ENCODE assay signal across 30 cellular contexts in the genomic region with DNA sequence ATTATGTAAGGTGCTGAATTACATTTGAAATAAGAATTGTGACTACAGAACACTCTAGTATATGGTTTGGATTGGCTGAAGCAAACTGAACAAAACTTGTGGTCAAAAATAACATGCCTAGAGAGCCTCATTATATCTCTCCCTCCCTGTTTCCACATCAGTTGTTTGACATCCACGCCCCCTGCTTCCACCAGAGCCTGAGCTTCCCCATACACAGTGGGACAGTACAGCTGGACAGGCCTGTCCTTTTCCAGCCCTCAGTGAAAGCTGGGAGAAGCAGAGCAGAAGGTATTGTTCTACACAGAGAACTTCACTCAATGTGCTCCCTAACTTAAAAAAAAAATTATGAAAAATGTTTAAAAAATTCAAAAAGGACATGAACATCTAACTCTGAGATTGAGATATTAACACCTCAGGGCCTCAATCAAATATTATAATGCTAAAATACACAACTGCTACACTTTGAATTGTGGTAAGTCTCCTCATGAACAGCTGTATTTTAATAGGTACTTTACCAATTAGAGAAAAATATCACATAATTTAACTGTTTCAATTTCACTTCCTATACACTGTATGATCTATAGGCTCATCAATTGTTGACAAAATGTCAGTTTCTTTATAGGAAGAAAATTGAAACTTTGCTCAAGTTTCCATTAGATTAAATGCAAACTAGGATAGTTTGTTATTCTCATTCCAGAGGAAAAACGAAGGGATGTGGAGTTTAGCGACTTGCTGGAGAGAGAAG. TPM values are rescaled to one million over a fixed set of nuclear protein-coding genes. Genes with fewer than 3 reads are reported as not detected.
A peak's percentile ranks its signal among the peaks of the same experiment; 100 is the strongest.
DNase-seq lines count a peak whose midpoint lies in the region; ATAC-seq and TF ChIP-seq lines count a peak whose summit lies in the region.
"Had no signal": no experiment of that assay in that cellular context is flagged by ENCODE, and none has a peak within 500 bp of the region (broad histone marks: within the 10 kb centered on the region; RNA-seq: fewer than 3 reads in every experiment).

No MANE protein-coding gene starts in this region.

- H3K36me3 Mint-ChIP-seq in activated T-cell treated with anti-CD3 and anti-CD28 coated beads, Interleukin-2, amount 50 U/mL, for 24 hours (ENCODE audit: low read depth): peaks cover 54% of the 10 kb centered on the region
- peaks cover 32% of the 10 kb centered on the region for H3K36me3 Mint-ChIP-seq in stimulated activated memory B cell treated with anti-CD40 and anti-IgM and Interleukin-4, amounts not matched to agents 10 μg/mL and 1 μg/mL and 100 μg/mL, for 72 hours

- no peak overlapping the region for H2BK120ac ChIP-seq in IMR-90 (ENCODE audit: low read depth, low read length)

- no peaks in the 10 kb centered on the region for H3K9me3 ChIP-seq in IMR-90 (ENCODE audit: control insufficient read depth, insufficient read depth, low read length)
- no peaks in the 10 kb centered on the region for H3K9me3 ChIP-seq in ectodermal cell (ENCODE audit: control insufficient read depth, low read length)
- H3K9me3 ChIP-seq: ascending aorta, mucosa of descending colon, SK-N-SH, thoracic aorta had no signal

- H3K79me1 ChIP-seq in IMR-90 (ENCODE audit: low read depth in 1 of 2, low read length in 2 of 2): peaks cover 0 to 7% of the 10 kb centered on the region in 2 experiments; a peak in 1 of 4 replicates

- H4K91ac ChIP-seq in IMR-90 (ENCODE audit: insufficient read depth, low read depth, low read length): no peak overlapping the region

- H4K5ac ChIP-seq in IMR-90 (ENCODE audit: low read depth, low read length): no peak overlapping the region

- no peaks in the 10 kb centered on the region for H3K9me3 Mint-ChIP-seq in activated T-cell treated with anti-CD3 and anti-CD28 coated beads, Interleukin-2, amount 50 U/mL, for 24 hours
- H3K9me3 Mint-ChIP-seq in stimulated activated memory B cell treated with anti-CD40 and anti-IgM and Interleukin-4, amounts not matched to agents 10 μg/mL and 1 μg/mL and 100 μg/mL, for 72 hours: no peaks in the 10 kb centered on the region
- H3K9me3 Mint-ChIP-seq: activated CD4-positive, alpha-beta T cell treated with anti-CD3 and anti-CD28 coated beads, Interleukin-2, amount 10 ng/mL, durations not matched to agents 24 days and 14 days; endodermal cell had no signal

- no peaks in the 10 kb centered on the region for H3K27me3 Mint-ChIP-seq in activated T-cell treated with anti-CD3 and anti-CD28 coated beads, Interleukin-2, amount 50 U/mL, for 24 hours
- no peaks in the 10 kb centered on the region for H3K27me3 Mint-ChIP-seq in stimulated activated memory B cell treated with anti-CD40 and anti-IgM and Interleukin-4, amounts not matched to agents 10 μg/mL and 1 μg/mL and 100 μg/mL, for 72 hours
- H3K27me3 Mint-ChIP-seq: activated CD4-positive, alpha-beta T cell treated with anti-CD3 and anti-CD28 coated beads, Interleukin-2, amount 10 ng/mL, durations not matched to agents 24 days and 14 days had no signal

- no peak for DNase-seq in activated T-cell treated with anti-CD3 and anti-CD28 coated beads, Interleukin-2, amount 50 U/mL, for 24 hours
- DNase-seq in activated T-cell treated with anti-CD3 and anti-CD28 coated beads, Interleukin-2, amount 50 U/mL, for 1 hour: no peak
- DNase-seq in IMR-90: no peak
- no peak for DNase-seq in COLO668 (lab: John Stamatoyannopoulos, UW; ENCODE audit: unreplicated experiment)
- no peak for DNase-seq in caudate nucleus (lab: John Stamatoyannopoulos, UW)
- DNase-seq: activated CD4-positive, alpha-beta T cell treated with anti-CD3 and anti-CD28 coated beads, Interleukin-2, amount 10 ng/mL, durations not matched to agents 24 days and 14 days; activated T-cell treated with anti-CD3 and anti-CD28 coated beads, Interleukin-2, amount 50 U/mL, for 48 hours; AML-193; endodermal cell; foreskin keratinocyte; mucosa of descending colon; MV-4-11; NCI-H1436 treated with DMSO at 0.1 percent for 48 hours; NCI-H2107; NCI-H446 treated with DMSO at 0.1 percent for 48 hours; OCI-M1; posterior cingulate gyrus; SK-N-SH; stimulated activated CD4-positive, alpha-beta T cell treated with anti-CD3 and anti-CD28 coated beads, Interleukin-4, amount 100 ng/mL, for 24 hours; stimulated activated naive CD8-positive, alpha-beta T cell treated with anti-CD3 and anti-CD28 coated beads, Interleukin-15, Interleukin-2, amounts not matched to agents 100 U/mL and 50 U/mL, for 24 hours; T-helper 2 cell had no signal

- H3K4me1 ChIP-seq in IMR-90 (ENCODE audit: control insufficient read depth, insufficient read depth, low read length): peaks cover 3% of the 10 kb centered on the region; the same call in 1 of the 2 replicates
- no peaks in the 10 kb centered on the region for H3K4me1 ChIP-seq in ectodermal cell (ENCODE audit: control insufficient read depth, insufficient read depth, low read length)
- H3K4me1 ChIP-seq: ascending aorta had no signal

- H3K27ac Mint-ChIP-seq in activated T-cell treated with anti-CD3 and anti-CD28 coated beads, Interleukin-2, amount 50 U/mL, for 24 hours: peak overlapping the region; percentile 37
- H3K27ac Mint-ChIP-seq in stimulated activated memory B cell treated with anti-CD40 and anti-IgM and Interleukin-4, amounts not matched to agents 10 μg/mL and 1 μg/mL and 100 μg/mL, for 72 hours: peak overlapping the region; percentile 36
- H3K27ac Mint-ChIP-seq: activated CD4-positive, alpha-beta T cell treated with anti-CD3 and anti-CD28 coated beads, Interleukin-2, amount 10 ng/mL, durations not matched to agents 24 days and 14 days; endodermal cell had no signal

- no peak overlapping the region for H3K27ac ChIP-seq in IMR-90 (ENCODE audit: insufficient read depth, low read length)
- peak overlapping the region; percentile 47 for H3K27ac ChIP-seq in ectodermal cell (ENCODE audit: insufficient read depth, low read depth, low read length, poor library complexity, severe bottlenecking)
- no peak overlapping the region for H3K27ac ChIP-seq in caudate nucleus (ENCODE audit: low read depth, low read length)
- H3K27ac ChIP-seq: ascending aorta, cardiac muscle cell, foreskin keratinocyte, thoracic aorta had no signal

- dilution Hi-C loops in IMR-90 (cut with HindIII; ENCODE audit: low sequenced_read_pairs, unreplicated experiment): no loop called here

- H4K20me1 ChIP-seq in IMR-90 (ENCODE audit: insufficient read depth, low read length): peaks cover 5% of the 10 kb centered on the region

- POLR2A ChIA-PET in IMR-90 (lab: Charles Lee; ENCODE audit: unreplicated experiment): no interaction called here

- H3K36me3 ChIP-seq in IMR-90 (ENCODE audit: control insufficient read depth, insufficient read depth, low read length): peaks cover 8% of the 10 kb centered on the region
- peaks cover 5% of the 10 kb centered on the region for H3K36me3 ChIP-seq in ectodermal cell (ENCODE audit: control insufficient read depth, insufficient read depth, low read length)
- H3K36me3 ChIP-seq: thoracic aorta had no signal

- H3K56ac ChIP-seq in IMR-90 (ENCODE audit: extremely low read depth, insufficient read depth, low read length): no peak overlapping the region

- H3K4me3 Mint-ChIP-seq in activated T-cell treated with anti-CD3 and anti-CD28 coated beads, Interleukin-2, amount 50 U/mL, for 24 hours: no peak overlapping the region
- H3K4me3 Mint-ChIP-seq in stimulated activated memory B cell treated with anti-CD40 and anti-IgM and Interleukin-4, amounts not matched to agents 10 μg/mL and 1 μg/mL and 100 μg/mL, for 72 hours: no peak overlapping the region
- H3K4me3 Mint-ChIP-seq: activated CD4-positive, alpha-beta T cell treated with anti-CD3 and anti-CD28 coated beads, Interleukin-2, amount 10 ng/mL, durations not matched to agents 24 days and 14 days; endodermal cell had no signal

- ATAC-seq in IMR-90 (ENCODE audit: low read depth) (no peak), GM21576 (IDR thresholded peaks at IDR 0.05; ENCODE audit: unreplicated experiment) (no peak)
- no peak for ATAC-seq in stimulated activated memory B cell treated with anti-CD40 and anti-IgM and Interleukin-4, amounts not matched to agents 10 μg/mL and 1 μg/mL and 100 μg/mL, for 72 hours
- ATAC-seq: foreskin keratinocyte; HCT116; mucosa of descending colon; sciatic nerve; stimulated activated naive CD8-positive, alpha-beta T cell treated with anti-CD3 and anti-CD28 coated beads, Interleukin-15, Interleukin-2, amounts not matched to agents 100 U/mL and 50 U/mL, for 24 hours had no signal

- no peak for TF ChIP-seq CTCF in IMR-90 (conservative IDR thresholded peaks at IDR 0.05; ENCODE audit: low read depth, low read length)

- H3K9me1 ChIP-seq in IMR-90 (ENCODE audit: insufficient read depth, low read length): peaks cover 8% of the 10 kb centered on the region; the same call in 1 of the 2 replicates

- no peak overlapping the region for H2AK9ac ChIP-seq in IMR-90 (replicated peaks; ENCODE audit: low read depth, low read length, poor library complexity)

- H2BK20ac ChIP-seq in IMR-90 (ENCODE audit: low read depth, low read length): no peak overlapping the region

- no peak overlapping the region for H3K4me2 ChIP-seq in IMR-90 (ENCODE audit: low read depth, low read length)
- H3K4me2 ChIP-seq: SK-N-SH had no signal

- no peak overlapping the region for H2AK5ac ChIP-seq in IMR-90 (ENCODE audit: low read depth, low read length)

- H2AFZ ChIP-seq in IMR-90 (replicated peaks; ENCODE audit: low read length, poor library complexity): no peak overlapping the region

- H3K14ac ChIP-seq in IMR-90 (replicated peaks; ENCODE audit: low read depth, low read length): no peak overlapping the region

- peaks cover 31% of the 10 kb centered on the region for H3K4me1 Mint-ChIP-seq in activated T-cell treated with anti-CD3 and anti-CD28 coated beads, Interleukin-2, amount 50 U/mL, for 24 hours (ENCODE audit: low read depth)
- H3K4me1 Mint-ChIP-seq in stimulated activated memory B cell treated with anti-CD40 and anti-IgM and Interleukin-4, amounts not matched to agents 10 μg/mL and 1 μg/mL and 100 μg/mL, for 72 hours: peaks cover 39% of the 10 kb centered on the region

- H3K9ac ChIP-seq in IMR-90 (ENCODE audit: low read depth, low read length): no peak overlapping the region
- H3K9ac ChIP-seq: SK-N-SH had no signal

- no peak overlapping the region for H3K23ac ChIP-seq in IMR-90 (ENCODE audit: low read depth, low read length)

- peak overlapping the region; percentile 8; the same call in 1 of the 2 replicates for H3K4ac ChIP-seq in IMR-90 (ENCODE audit: low read depth, low read length)

- no peak overlapping the region for H3K4me3 ChIP-seq in IMR-90 (ENCODE audit: insufficient read depth, low read depth, low read length)
- no peak overlapping the region for H3K4me3 ChIP-seq in ectodermal cell (ENCODE audit: insufficient read depth, low read depth, low read length)
- H3K4me3 ChIP-seq: ascending aorta, cardiac muscle cell, lung, mucosa of descending colon, thoracic aorta had no signal

- H2BK15ac ChIP-seq in IMR-90 (ENCODE audit: low read depth, low read length): no peak overlapping the region

- no peak for TF ChIP-seq POLR2A in IMR-90 (IDR thresholded peaks at IDR 0.05; ENCODE audit: low read depth, low read length)

- CTCF ChIA-PET in IMR-90 (lab: Yijun Ruan, JAX): interaction anchor here (0.6 kb wide), 2 partner anchors 181 to 1992 kb away, joined by 3 read pairs; no protein-coding TSS in a partner anchor

- BruUV-seq in IMR-90 (replicated peaks; lab: Mats Ljungman, UMichigan): no TSS peak

- in situ Hi-C loops in IMR-90 (cut with MboI; ENCODE audit: low sequenced_read_pairs): no loop called here

- H3K27me3 ChIP-seq in IMR-90 (ENCODE audit: control insufficient read depth, insufficient read depth, low read length) (no peaks in the 10 kb centered on the region), ectodermal cell (ENCODE audit: control insufficient read depth, insufficient read depth, low read length, poor library complexity, severe bottlenecking) (no peaks in the 10 kb centered on the region)
- H3K27me3 ChIP-seq: ascending aorta, cardiac muscle cell, foreskin keratinocyte had no signal

- no peak for TF ChIP-seq RAD21 in IMR-90 (IDR thresholded peaks at IDR 0.05; ENCODE audit: low read length)

- WGBS in IMR-90 (ENCODE audit: extremely low coverage in 2 of 2, insufficient read length in 1 of 2), 2 experiments: no CpG with 5 or more reads among the region's 3 CpGs
- WGBS in ectodermal cell, 2 experiments: 51 to 52% methylated on average over 3 of the region's 3 CpGs

- H3K18ac ChIP-seq in IMR-90 (ENCODE audit: low read depth, low read length): no peak overlapping the region

- no peak overlapping the region for H2BK5ac ChIP-seq in IMR-90 (ENCODE audit: low read depth, low read length, poor library complexity, severe bottlenecking)

- no peak overlapping the region for H4K8ac ChIP-seq in IMR-90 (ENCODE audit: low read depth in 2 of 2, low read length in 2 of 2)

- intact Hi-C loops in IMR-90 (cut with micrococcal nuclease): loop anchor here (5.0 kb wide), 1 partner anchor 192 kb away; no protein-coding TSS in a partner anchor

RNA-seq across cellular contexts. Expression of gene SCML4, which starts 44.9 kb away (rescaled TPM):
- total RNA-seq in IMR-90 (2012; rRNA removed): not detected in 2 replicates
- polyA plus RNA-seq in IMR-90 (2012; rRNA removed): not detected in 2 replicates
- not detected in 2 replicates for polyA plus RNA-seq in IMR-90 (2012; cell fraction: cytosol; rRNA removed)
- not detected in 2 replicates for polyA plus RNA-seq in IMR-90 (2012; cell fraction: nucleus; rRNA removed; ENCODE audit: low replicate concordance)
- polyA plus RNA-seq in ectodermal cell (2013, experiment 1 of 4): not detected
- polyA plus RNA-seq in ectodermal cell (2013, experiment 2 of 4): 0.11 TPM
- polyA plus RNA-seq in ectodermal cell (2013, experiment 3 of 4): not detected
- polyA plus RNA-seq in ectodermal cell (2013, experiment 4 of 4): 0.12 TPM
- total RNA-seq: ascending aorta, cardiac muscle cell, endodermal cell, foreskin keratinocyte had no signal
- polyA plus RNA-seq: cardiac muscle cell, foreskin keratinocyte had no signal
